15 cellular contexts compared by ENCODE assay signal in genomic region chr2:110679865-110680264, GRCh38. TPM values are rescaled to one million over a fixed set of nuclear protein-coding genes. Genes with fewer than 3 reads are reported as not detected.
DNase-seq lines count a peak whose midpoint lies in the region; ATAC-seq and TF ChIP-seq lines count a peak whose summit lies in the region.
"Had no signal": no experiment of that assay in that cellular context is flagged by ENCODE, and none has a peak within 500 bp of the region (broad histone marks: within the 10 kb centered on the region; RNA-seq: fewer than 3 reads in every experiment).

No MANE protein-coding gene starts in this region.

- in situ Hi-C loops in Panc1 (cut with HindIII; ENCODE audit: low pct_unique_long_range_greater_than_20kb, low sequenced_read_pairs), result no loop called here

- peaks cover 27% of the 10 kb centered on the region for H3K4me1 ChIP-seq in Panc1 (ENCODE audit: control insufficient read depth, insufficient read depth, low read length)
- peaks cover 22% of the 10 kb centered on the region; the same call in 1 of the 2 replicates for H3K4me1 ChIP-seq in iPS-20b (ENCODE audit: insufficient read depth, low read length)
- H3K4me1 ChIP-seq in stomach smooth muscle (ENCODE audit: control insufficient read depth, insufficient read depth, low read length), result peaks cover 6% of the 10 kb centered on the region
- H3K4me1 ChIP-seq in aorta (ENCODE audit: control insufficient read depth in 1 of 2, insufficient read depth in 2 of 2, low read length in 2 of 2), result no peaks in the 10 kb centered on the region

- H3K27ac Mint-ChIP-seq in activated naive CD8-positive, alpha-beta T cell, result no peak overlapping the region
- no peak overlapping the region for H3K27ac Mint-ChIP-seq in activated naive CD8-positive, alpha-beta T cell treated with anti-CD3 and anti-CD28 coated beads, Interleukin-2, amount 50 U/mL, for 24 hours

- 84 to 87% methylated on average over 12 of the region's 12 CpGs for WGBS in aorta, 2 donors

- no peaks in the 10 kb centered on the region for H3K9me3 Mint-ChIP-seq in activated naive CD8-positive, alpha-beta T cell (ENCODE audit: low read depth)
- H3K9me3 Mint-ChIP-seq in activated naive CD8-positive, alpha-beta T cell treated with anti-CD3 and anti-CD28 coated beads, Interleukin-2, amount 50 U/mL, for 24 hours, result no peaks in the 10 kb centered on the region

- H3K4me1 Mint-ChIP-seq in activated naive CD8-positive, alpha-beta T cell (ENCODE audit: low read depth), result peaks cover 22% of the 10 kb centered on the region
- peaks cover 33% of the 10 kb centered on the region for H3K4me1 Mint-ChIP-seq in activated naive CD8-positive, alpha-beta T cell treated with anti-CD3 and anti-CD28 coated beads, Interleukin-2, amount 50 U/mL, for 24 hours

- no peak for TF ChIP-seq CTCF in Panc1 (IDR thresholded peaks at IDR 0.05)

- H3K4me3 Mint-ChIP-seq in activated naive CD8-positive, alpha-beta T cell, result peak overlapping the region; percentile 49
- H3K4me3 Mint-ChIP-seq in activated naive CD8-positive, alpha-beta T cell treated with anti-CD3 and anti-CD28 coated beads, Interleukin-2, amount 50 U/mL, for 24 hours, result no peak overlapping the region

- DNase-seq in activated naive CD8-positive, alpha-beta T cell treated with anti-CD3 and anti-CD28 coated beads, Interleukin-2, amount 50 U/mL, for 24 hours, result no peak
- DNase-seq in Panc1 (ENCODE audit: low read depth, low spot score), result no peak
- DNase-seq in NCI-H748 (lab: John Stamatoyannopoulos, UW; ENCODE audit: unreplicated experiment), result no peak
- DNase-seq in stimulated activated CD4-positive, alpha-beta T cell treated with anti-CD3 and anti-CD28 coated beads, Interleukin-4, amount 100 ng/mL, for 1 hour, result no peak
- no peak for DNase-seq in aorta
- DNase-seq: activated CD4-positive, alpha-beta T cell treated with anti-CD3 and anti-CD28 coated beads for 48 hours; activated T-cell treated with anti-CD3 and anti-CD28 coated beads, Interleukin-2, amount 50 U/mL, for 48 hours; islet precursor cell; mesendoderm; NCI-H1417 treated with DMSO at 0.1 percent for 48 hours; stimulated activated naive CD8-positive, alpha-beta T cell treated with anti-CD3 and anti-CD28 coated beads, Interleukin-15, Interleukin-2, amounts not matched to agents 100 U/mL and 50 U/mL, for 24 hours had no signal

- no peak for ATAC-seq in activated naive CD8-positive, alpha-beta T cell treated with anti-CD3 and anti-CD28 coated beads, Interleukin-2, amount 50 U/mL, for 24 hours
- ATAC-seq in Panc1 (no peak), aorta (ENCODE audit: low FRiP score) (no peak)
- ATAC-seq: stimulated activated naive CD8-positive, alpha-beta T cell treated with anti-CD3 and anti-CD28 coated beads, Interleukin-15, Interleukin-2, amounts not matched to agents 100 U/mL and 50 U/mL, for 24 hours had no signal

- no peaks in the 10 kb centered on the region for H3K9me3 ChIP-seq in Panc1 (ENCODE audit: control insufficient read depth, insufficient read depth, low read depth, low read length)
- peaks cover 2% of the 10 kb centered on the region; the same call in 1 of the 2 replicates for H3K9me3 ChIP-seq in iPS-20b (ENCODE audit: insufficient read depth, low read depth, low read length)
- no peaks in the 10 kb centered on the region for H3K9me3 ChIP-seq in stomach smooth muscle (ENCODE audit: control insufficient read depth in 2 of 2, low read length in 2 of 2)
- no peaks in the 10 kb centered on the region for H3K9me3 ChIP-seq in aorta (ENCODE audit: control insufficient read depth, low read length)

- intact Hi-C loops in Panc1 (cut with micrococcal nuclease; ENCODE audit: unreplicated experiment) (loop anchor here (5.0 kb wide), 1 partner anchor 72 kb away; no protein-coding TSS in a partner anchor), aorta (cut with DNase I) (loop anchor here (2.0 to 5.0 kb wide), 3 partner anchors 37 to 77 kb away; no protein-coding TSS in a partner anchor)

- BruUV-seq in Panc1 (replicated peaks; lab: Mats Ljungman, UMichigan), result no TSS peak

- no peaks in the 10 kb centered on the region for H3K27me3 Mint-ChIP-seq in activated naive CD8-positive, alpha-beta T cell
- peaks cover 7% of the 10 kb centered on the region for H3K27me3 Mint-ChIP-seq in activated naive CD8-positive, alpha-beta T cell treated with anti-CD3 and anti-CD28 coated beads, Interleukin-2, amount 50 U/mL, for 24 hours

- H3K9ac ChIP-seq in iPS-20b (ENCODE audit: low read depth, low read length), result 0 out of 2 replicates have a peak overlapping the region, but pooled peaks have one; percentile 8
- H3K9ac ChIP-seq in stomach smooth muscle (ENCODE audit: low read length in 2 of 2), result peak overlapping the region in 1 of 2 donors; percentile 13

- H3K36me3 ChIP-seq in Panc1 (ENCODE audit: control insufficient read depth, insufficient read depth, low read length), result peaks cover 6% of the 10 kb centered on the region
- peaks cover 10% of the 10 kb centered on the region; the same call in 1 of the 2 replicates for H3K36me3 ChIP-seq in iPS-20b (ENCODE audit: insufficient read depth, low read depth, low read length)
- no peaks in the 10 kb centered on the region for H3K36me3 ChIP-seq in stomach smooth muscle (ENCODE audit: control insufficient read depth in 2 of 2, insufficient read depth in 2 of 2, low read length in 2 of 2)
- H3K36me3 ChIP-seq in aorta (ENCODE audit: control insufficient read depth in 1 of 2, insufficient read depth in 2 of 2, low read length in 1 of 2), result no peaks in the 10 kb centered on the region

- H3K36me3 Mint-ChIP-seq in activated naive CD8-positive, alpha-beta T cell, result no peaks in the 10 kb centered on the region
- H3K36me3 Mint-ChIP-seq in activated naive CD8-positive, alpha-beta T cell treated with anti-CD3 and anti-CD28 coated beads, Interleukin-2, amount 50 U/mL, for 24 hours (ENCODE audit: low read depth), result peaks cover 11% of the 10 kb centered on the region

- POLR2A ChIA-PET in Panc1 (lab: Charles Lee), result no interaction called here

- CTCF ChIA-PET in Panc1 (lab: Charles Lee), result interaction anchor here (0.7 kb wide), 1 partner anchor 153 kb away, joined by 7 read pairs; no protein-coding TSS in a partner anchor

- H3K27ac ChIP-seq in Panc1 (ENCODE audit: low read length) (peak overlapping the region; percentile 99; the same call in 1 of the 2 replicates), iPS-20b (ENCODE audit: low read length) (no peak overlapping the region), stomach smooth muscle (ENCODE audit: low read length) (no peak overlapping the region), aorta (ENCODE audit: low read depth in 1 of 2, low read length in 2 of 2) (no peak overlapping the region)

- H3K4me3 ChIP-seq in Panc1 (ENCODE audit: low read depth in 2 of 2, low read length in 2 of 2) (no peak overlapping the region), iPS-20b (ENCODE audit: low read length) (no peak overlapping the region), stomach smooth muscle (ENCODE audit: low read length in 2 of 2) (peak overlapping the region; percentile 30 to 94), aorta (ENCODE audit: low read length in 2 of 2) (no peak overlapping the region)

- H3K27me3 ChIP-seq in Panc1 (ENCODE audit: control insufficient read depth, insufficient read depth, low read length), result no peaks in the 10 kb centered on the region
- H3K27me3 ChIP-seq in iPS-20b (ENCODE audit: insufficient read depth, low read length), result peaks cover 5% of the 10 kb centered on the region; the same call in 1 of the 2 replicates
- no peaks in the 10 kb centered on the region for H3K27me3 ChIP-seq in stomach smooth muscle (ENCODE audit: control insufficient read depth in 1 of 2, insufficient read depth in 2 of 2, low read length in 2 of 2)
- H3K27me3 ChIP-seq in aorta (ENCODE audit: control insufficient read depth in 1 of 2, insufficient read depth in 2 of 2, low read length in 1 of 2), result no peaks in the 10 kb centered on the region

RNA-seq across cellular contexts. Expression of gene BUB1, which starts 2.0 kb away (rescaled TPM):
- total RNA-seq in Panc1 (2021; ENCODE audit: unreplicated experiment) (91.2 TPM), aorta (1 to 10 TPM in 1 of 2 donors, under 1 TPM in 1; 0.84 to 2.5 TPM)
- 28.6 TPM for polyA plus RNA-seq in Panc1 (2012; ENCODE audit: insufficient read length)
- under 1 TPM in 1 of 2 donors, not detected in 1; 0.38 TPM for polyA plus RNA-seq in aorta

RNA-seq across cellular contexts. Expression of gene ACOXL, which starts 52.5 kb away (rescaled TPM):
- total RNA-seq in Panc1 (2021; ENCODE audit: unreplicated experiment) (4.9 TPM), aorta (not detected)
- 6.7 TPM for polyA plus RNA-seq in Panc1 (2012; ENCODE audit: insufficient read length)
- under 1 TPM in 1 of 2 donors, not detected in 1; 0.13 TPM for polyA plus RNA-seq in aorta
- polyA plus RNA-seq: esophagus had no signal

Comparison
In these comparisons a context has a peak if more than half of its experiments do, and no peak if none do; other contexts are left out.
1. H3K4me3 ChIP-seq: peak in stomach smooth muscle (2 of 2); none in Panc1 (0 of 2), iPS-20b (single experiment) and aorta (0 of 2).
2. RNA of gene BUB1, which starts 2.0 kb away (total RNA-seq): 91.2 TPM in Panc1 (single experiment); 0.84 to 2.5 TPM in aorta; every median in the first group is over 10 times any median in the second.